22 cellular contexts compared by ENCODE assay signal in the genomic region with DNA sequence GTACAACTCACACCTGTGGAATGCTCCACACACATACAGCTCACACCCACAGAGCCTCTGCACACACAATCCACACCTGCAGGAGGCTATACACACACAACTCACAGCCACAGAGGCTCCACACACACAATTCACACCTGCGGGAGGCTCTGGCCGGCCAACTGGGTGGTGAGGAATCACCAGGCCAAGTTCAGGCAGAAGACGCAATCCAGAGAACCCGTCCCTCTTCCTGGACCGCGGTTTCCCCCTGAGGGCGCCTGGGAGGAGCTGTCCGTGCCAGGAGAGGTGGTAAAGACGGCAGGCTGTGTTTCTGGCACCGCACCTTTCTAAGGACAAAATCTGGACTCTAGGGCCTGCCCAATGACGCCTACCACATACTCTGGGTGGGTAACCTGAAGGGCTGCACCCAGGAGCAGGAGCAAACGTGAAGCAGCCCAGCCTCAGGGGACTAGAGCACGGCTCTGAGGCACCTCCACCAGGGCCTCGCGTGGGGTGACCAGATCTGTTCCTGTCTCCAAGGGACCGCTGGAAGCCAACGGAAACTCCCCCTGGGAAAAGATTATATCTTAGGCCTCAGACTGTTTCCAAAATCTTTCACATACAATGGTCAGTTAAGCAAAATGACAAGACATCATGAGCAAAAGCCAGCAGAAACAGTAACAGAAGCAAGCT. TPM values are rescaled to one million over a fixed set of nuclear protein-coding genes. Genes with fewer than 3 reads are reported as not detected.
DNase-seq lines count a peak whose midpoint lies in the region; ATAC-seq and TF ChIP-seq lines count a peak whose summit lies in the region.
"Had no signal": no experiment of that assay in that cellular context is flagged by ENCODE, and none has a peak within 500 bp of the region (broad histone marks: within the 10 kb centered on the region; RNA-seq: fewer than 3 reads in every experiment).

No MANE protein-coding gene starts in this region.

- no peaks in the 10 kb centered on the region for H3K27me3 ChIP-seq in upper lobe of right lung
- H3K27me3 ChIP-seq: heart right ventricle had no signal

- DNase-seq in activated naive CD8-positive, alpha-beta T cell treated with anti-CD3 and anti-CD28 coated beads for 36 hours = no peak
- DNase-seq in coronary artery (ENCODE audit: low spot score) = peak; percentile 38
- no peak for DNase-seq in mesothelial cell of epicardium (ENCODE audit: low spot score in 2 of 2, unreplicated experiment in 2 of 2)
- DNase-seq in upper lobe of right lung = peak; percentile 51
- DNase-seq in NCI-H2081 treated with DMSO at 0.1 percent for 48 hours (lab: John Stamatoyannopoulos, UW) = no peak
- DNase-seq in Ammon's horn (ENCODE audit: low spot score) = no peak
- DNase-seq: activated CD4-positive, alpha-beta T cell treated with anti-CD3 and anti-CD28 coated beads for 4 hours; amygdala; effector memory CD4-positive, alpha-beta T cell; heart right ventricle; lower lobe of right lung; naive B cell; NCI-H2029 treated with DMSO at 0.1 percent for 48 hours; NCI-H510A; NK-92 treated with Interleukin-12 subunit alpha and Interleukin-12 subunit beta, amount 100 ng/mL, for 24 hours; psoas muscle; stimulated activated CD4-positive, alpha-beta T cell treated with anti-CD3 and anti-CD28 coated beads, Interleukin-4, amount 100 ng/mL, for 1 hour had no signal

- ATAC-seq in upper lobe of right lung = no peak
- ATAC-seq in GM18517 (IDR thresholded peaks at IDR 0.05; ENCODE audit: unreplicated experiment) = no peak
- ATAC-seq: lower lobe of right lung, psoas muscle had no signal

- H3K36me3 ChIP-seq in upper lobe of right lung = no peaks in the 10 kb centered on the region
- H3K36me3 ChIP-seq: heart right ventricle, lower lobe of right lung had no signal

- H3K27me3 Mint-ChIP-seq in activated naive CD8-positive, alpha-beta T cell = no peaks in the 10 kb centered on the region
- no peaks in the 10 kb centered on the region for H3K27me3 Mint-ChIP-seq in activated naive CD8-positive, alpha-beta T cell treated with anti-CD3 and anti-CD28 coated beads for 36 hours
- no peaks in the 10 kb centered on the region for H3K27me3 Mint-ChIP-seq in mesothelial cell of epicardium (ENCODE audit: low read depth)
- H3K27me3 Mint-ChIP-seq: naive B cell had no signal

- no peak overlapping the region for H3K4me3 Mint-ChIP-seq in activated naive CD8-positive, alpha-beta T cell
- no peak overlapping the region for H3K4me3 Mint-ChIP-seq in activated naive CD8-positive, alpha-beta T cell treated with anti-CD3 and anti-CD28 coated beads for 36 hours
- H3K4me3 Mint-ChIP-seq in mesothelial cell of epicardium = no peak overlapping the region
- H3K4me3 Mint-ChIP-seq: CD14-positive monocyte had no signal

- peak overlapping the region; percentile 41 for H3K27ac Mint-ChIP-seq in activated naive CD8-positive, alpha-beta T cell
- H3K27ac Mint-ChIP-seq in activated naive CD8-positive, alpha-beta T cell treated with anti-CD3 and anti-CD28 coated beads for 36 hours = no peak overlapping the region
- peak overlapping the region; percentile 84 for H3K27ac Mint-ChIP-seq in mesothelial cell of epicardium

- H3K9me3 ChIP-seq in upper lobe of right lung = no peaks in the 10 kb centered on the region
- H3K9me3 ChIP-seq: lower lobe of right lung, psoas muscle had no signal

- peaks cover 32% of the 10 kb centered on the region for H3K4me1 ChIP-seq in upper lobe of right lung

- H3K9me3 Mint-ChIP-seq in activated naive CD8-positive, alpha-beta T cell (ENCODE audit: low read depth) = no peaks in the 10 kb centered on the region
- peaks cover 3% of the 10 kb centered on the region for H3K9me3 Mint-ChIP-seq in activated naive CD8-positive, alpha-beta T cell treated with anti-CD3 and anti-CD28 coated beads for 36 hours
- H3K9me3 Mint-ChIP-seq in mesothelial cell of epicardium = peaks cover 14% of the 10 kb centered on the region
- H3K9me3 Mint-ChIP-seq: naive B cell had no signal

- H3K4me3 ChIP-seq in coronary artery (no peak overlapping the region), upper lobe of right lung (no peak overlapping the region)
- H3K4me3 ChIP-seq: heart right ventricle, lower lobe of right lung, psoas muscle, skin epidermis had no signal

- TF ChIP-seq CTCF in coronary artery (IDR thresholded peaks at IDR 0.05) = no peak
- TF ChIP-seq CTCF in mesothelial cell of epicardium (IDR thresholded peaks at IDR 0.05; ENCODE audit: unreplicated experiment) = no peak
- no peak for TF ChIP-seq CTCF in upper lobe of right lung (IDR thresholded peaks at IDR 0.05)

- no peak overlapping the region for H3K27ac ChIP-seq in coronary artery
- H3K27ac ChIP-seq in upper lobe of right lung = no peak overlapping the region
- H3K27ac ChIP-seq: KMS-11, lower lobe of right lung, psoas muscle had no signal

- H3K36me3 Mint-ChIP-seq in activated naive CD8-positive, alpha-beta T cell = peaks cover 7% of the 10 kb centered on the region
- H3K36me3 Mint-ChIP-seq in activated naive CD8-positive, alpha-beta T cell treated with anti-CD3 and anti-CD28 coated beads for 36 hours = peaks cover 4% of the 10 kb centered on the region
- H3K36me3 Mint-ChIP-seq in mesothelial cell of epicardium = peaks cover 16% of the 10 kb centered on the region
- H3K36me3 Mint-ChIP-seq: naive B cell had no signal

- intact Hi-C loops in upper lobe of right lung (cut with DNase I) = no loop called here

- peaks cover 57% of the 10 kb centered on the region for H3K4me1 Mint-ChIP-seq in activated naive CD8-positive, alpha-beta T cell (ENCODE audit: low read depth)
- H3K4me1 Mint-ChIP-seq in activated naive CD8-positive, alpha-beta T cell treated with anti-CD3 and anti-CD28 coated beads for 36 hours = peaks cover 50% of the 10 kb centered on the region
- H3K4me1 Mint-ChIP-seq in mesothelial cell of epicardium = peaks cover 62% of the 10 kb centered on the region

RNA-seq across cellular contexts. Expression of a gene that starts 17.0 kb away (rescaled TPM):
- 10 to 100 TPM; 19.9 to 21.8 TPM for total RNA-seq in activated naive CD8-positive, alpha-beta T cell treated with anti-CD3 and anti-CD28 coated beads for 36 hours
- total RNA-seq in mesothelial cell of epicardium (62.4 to 64.4 TPM (median 63.3 TPM) in 3 replicates), upper lobe of right lung (26.5 TPM)

Comparison
In these comparisons a context has a peak if more than half of its experiments do, and no peak if none do; other contexts are left out.
1. DNase-seq: peak in coronary artery (single experiment) and upper lobe of right lung (single experiment); none in activated naive CD8-positive, alpha-beta T cell treated with anti-CD3 and anti-CD28 coated beads for 36 hours (single experiment), mesothelial cell of epicardium (0 of 2), NCI-H2081 treated with DMSO at 0.1 percent for 48 hours (single experiment) and Ammon's horn (single experiment).